11 cellular contexts compared by ENCODE assay signal in the genomic region with DNA sequence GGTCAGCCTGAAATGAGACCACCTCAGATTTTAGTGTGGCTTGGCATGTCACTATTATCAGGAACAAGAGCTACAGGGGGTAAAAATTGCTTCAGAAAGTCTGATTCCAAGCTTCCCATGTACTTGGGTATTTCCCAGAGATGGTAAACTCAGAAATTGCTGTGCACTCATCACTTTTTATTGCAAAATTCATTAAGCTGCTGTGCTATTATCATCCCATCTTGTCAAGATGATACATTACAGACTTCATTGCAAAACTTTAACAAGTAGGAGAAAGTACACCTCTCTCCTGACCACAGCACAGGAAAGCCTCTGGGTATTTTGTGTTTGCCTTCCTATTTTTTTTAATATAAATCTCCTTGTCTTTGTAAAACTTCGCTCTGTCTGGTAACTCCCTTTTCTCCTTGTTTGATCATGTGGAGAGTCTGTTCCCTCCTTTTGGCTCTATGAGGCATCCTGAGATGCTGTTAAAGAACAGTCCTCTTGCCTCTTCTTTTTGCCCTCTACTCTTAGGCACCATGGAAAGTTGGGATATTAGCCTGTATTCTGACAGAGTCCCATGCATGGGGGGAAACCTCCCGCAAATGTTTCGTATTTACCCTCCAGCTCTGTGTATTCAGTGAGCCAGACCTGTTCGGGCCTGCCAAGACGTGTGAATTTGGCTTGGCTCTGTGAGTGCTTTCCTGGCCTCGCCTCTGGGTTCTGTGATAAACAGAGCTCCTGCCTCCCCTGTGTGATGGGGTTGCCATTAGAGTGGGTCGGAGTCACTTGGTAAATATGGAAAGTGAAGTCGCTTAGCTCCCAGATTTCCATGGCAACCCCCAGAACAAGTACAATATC.
DNase-seq lines count a peak whose midpoint lies in the region; ATAC-seq lines count a peak whose summit lies in the region.
"Had no signal": no experiment of that assay in that cellular context is flagged by ENCODE, and none has a peak within 500 bp of the region (broad histone marks: within the 10 kb centered on the region; RNA-seq: fewer than 3 reads in every experiment).

No MANE protein-coding gene starts in this region.

- H3K9me3 Mint-ChIP-seq in stimulated activated naive CD8-positive, alpha-beta T cell treated with anti-CD3 and anti-CD28 coated beads, Interleukin-15, amount 100 ng/mL, for 72 hours, result no peaks in the 10 kb centered on the region
- H3K9me3 Mint-ChIP-seq: IgD-negative memory B cell had no signal

- H3K4me2 ChIP-seq in Karpas-422 (ENCODE audit: low read depth, low read length, poor library complexity, severe bottlenecking), result no peak overlapping the region

- no peak overlapping the region for H3K4me3 Mint-ChIP-seq in stimulated activated naive CD8-positive, alpha-beta T cell treated with anti-CD3 and anti-CD28 coated beads, Interleukin-15, amount 100 ng/mL, for 72 hours
- H3K4me3 Mint-ChIP-seq: IgD-negative memory B cell had no signal

- no peaks in the 10 kb centered on the region for H3K27me3 ChIP-seq in Karpas-422 (ENCODE audit: low read length)
- no peaks in the 10 kb centered on the region for H3K27me3 ChIP-seq in skeletal muscle tissue (ENCODE audit: control insufficient read depth in 3 of 3, insufficient read depth in 3 of 3, low read length in 3 of 3)
- H3K27me3 ChIP-seq in H7 (ENCODE audit: control insufficient read depth, insufficient read depth, low read length), result no peaks in the 10 kb centered on the region

- intact Hi-C loops in head of caudate nucleus (cut with DNase I), result no loop called here

- H3K27ac Mint-ChIP-seq in stimulated activated naive CD8-positive, alpha-beta T cell treated with anti-CD3 and anti-CD28 coated beads, Interleukin-15, amount 100 ng/mL, for 72 hours, result no peak overlapping the region

- peak overlapping the region; percentile 28 for H3K27ac ChIP-seq in Karpas-422 (ENCODE audit: low read length)
- peak overlapping the region; percentile 82 for H3K27ac ChIP-seq in skeletal muscle tissue (ENCODE audit: low read depth, low read length)

- no peak for ATAC-seq in GM18867 (IDR thresholded peaks at IDR 0.05; ENCODE audit: unreplicated experiment)
- no peak for ATAC-seq in stimulated activated naive CD8-positive, alpha-beta T cell treated with anti-CD3 and anti-CD28 coated beads, Interleukin-15, amount 100 ng/mL, for 72 hours
- ATAC-seq: stimulated activated naive CD8-positive, alpha-beta T cell treated with anti-CD3 and anti-CD28 coated beads, Interleukin-15, Interleukin-2, amounts not matched to agents 100 U/mL and 50 U/mL, for 24 hours had no signal

- H4K20me1 ChIP-seq in Karpas-422 (ENCODE audit: insufficient read depth, low read depth, low read length), result no peaks in the 10 kb centered on the region

- H2AFZ ChIP-seq in Karpas-422 (ENCODE audit: low read length), result no peak overlapping the region

- H3K79me2 ChIP-seq in Karpas-422 (ENCODE audit: low read length), result peaks cover 33% of the 10 kb centered on the region

- H3K4me1 Mint-ChIP-seq in stimulated activated naive CD8-positive, alpha-beta T cell treated with anti-CD3 and anti-CD28 coated beads, Interleukin-15, amount 100 ng/mL, for 72 hours, result peaks cover 7% of the 10 kb centered on the region
- H3K4me1 Mint-ChIP-seq: IgD-negative memory B cell had no signal

- H3K9ac ChIP-seq in Karpas-422 (ENCODE audit: low read length), result no peak overlapping the region
- H3K9ac ChIP-seq in skeletal muscle tissue (ENCODE audit: low read depth in 1 of 3, low read length in 3 of 3), result no peak overlapping the region

- H3K27me3 Mint-ChIP-seq in stimulated activated naive CD8-positive, alpha-beta T cell treated with anti-CD3 and anti-CD28 coated beads, Interleukin-15, amount 100 ng/mL, for 72 hours, result no peaks in the 10 kb centered on the region
- H3K27me3 Mint-ChIP-seq: IgD-negative memory B cell had no signal

- no peaks in the 10 kb centered on the region for H3K9me3 ChIP-seq in Karpas-422 (ENCODE audit: low read length)
- H3K9me3 ChIP-seq in skeletal muscle tissue (ENCODE audit: control insufficient read depth in 3 of 3, low read length in 3 of 3), result no peaks in the 10 kb centered on the region

- no peaks in the 10 kb centered on the region for H3K9me2 ChIP-seq in Karpas-422 (replicated peaks; ENCODE audit: insufficient read depth, low read length)

- H3K4me1 ChIP-seq in Karpas-422 (ENCODE audit: low read length) (peaks cover 27% of the 10 kb centered on the region), skeletal muscle tissue (ENCODE audit: control insufficient read depth in 3 of 3, insufficient read depth in 3 of 3, low read length in 3 of 3) (peaks cover 31 to 60% (median 40%) of the 10 kb centered on the region in 3 donors)

- DNase-seq in Karpas-422, result no peak
- peak; percentile 55 to 82 for DNase-seq in SHP77 (lab: John Stamatoyannopoulos, UW)
- peak in 39 of 42 donors; percentile 8 to 80 (median 40) for DNase-seq in head of caudate nucleus
- no peak for DNase-seq in AML-193 (lab: John Stamatoyannopoulos, UW)
- no peak for DNase-seq in H7
- DNase-seq in stimulated activated naive CD8-positive, alpha-beta T cell treated with anti-CD3 and anti-CD28 coated beads, Interleukin-15, amount 100 ng/mL, for 72 hours, result no peak
- DNase-seq: activated CD4-positive, alpha-beta T cell treated with anti-CD3 and anti-CD28 coated beads for 1 hour; stimulated activated naive CD8-positive, alpha-beta T cell treated with anti-CD3 and anti-CD28 coated beads, Interleukin-15, Interleukin-2, amounts not matched to agents 100 U/mL and 50 U/mL, for 24 hours had no signal

- H3K4me3 ChIP-seq in Karpas-422 (ENCODE audit: low read length), result no peak overlapping the region
- H3K4me3 ChIP-seq in skeletal muscle tissue (ENCODE audit: low read length in 3 of 3), result peak overlapping the region in 1 of 3 donors; percentile 20
- no peak overlapping the region for H3K4me3 ChIP-seq in H7 (ENCODE audit: insufficient read depth, low read depth, low read length)

- peaks cover 45% of the 10 kb centered on the region; the same call in 1 of the 2 replicates for H3K36me3 ChIP-seq in Karpas-422 (ENCODE audit: insufficient read depth, low read length)
- no peaks in the 10 kb centered on the region for H3K36me3 ChIP-seq in skeletal muscle tissue (ENCODE audit: control insufficient read depth in 3 of 3, insufficient read depth in 3 of 3, low read length in 3 of 3)
- no peaks in the 10 kb centered on the region for H3K36me3 ChIP-seq in H7 (replicated peaks; ENCODE audit: control insufficient read depth, insufficient read depth, low read length)

Comparison
In these comparisons a context has a peak if more than half of its experiments do, and no peak if none do; other contexts are left out.
1. DNase-seq: peak in SHP77 (2 of 2) and head of caudate nucleus (39 of 42); none in Karpas-422 (single experiment), AML-193 (0 of 2), H7 (single experiment) and stimulated activated naive CD8-positive, alpha-beta T cell treated with anti-CD3 and anti-CD28 coated beads, Interleukin-15, amount 100 ng/mL, for 72 hours (0 of 2).